ENCODE assay signal across 8 cellular contexts in the genomic region with DNA sequence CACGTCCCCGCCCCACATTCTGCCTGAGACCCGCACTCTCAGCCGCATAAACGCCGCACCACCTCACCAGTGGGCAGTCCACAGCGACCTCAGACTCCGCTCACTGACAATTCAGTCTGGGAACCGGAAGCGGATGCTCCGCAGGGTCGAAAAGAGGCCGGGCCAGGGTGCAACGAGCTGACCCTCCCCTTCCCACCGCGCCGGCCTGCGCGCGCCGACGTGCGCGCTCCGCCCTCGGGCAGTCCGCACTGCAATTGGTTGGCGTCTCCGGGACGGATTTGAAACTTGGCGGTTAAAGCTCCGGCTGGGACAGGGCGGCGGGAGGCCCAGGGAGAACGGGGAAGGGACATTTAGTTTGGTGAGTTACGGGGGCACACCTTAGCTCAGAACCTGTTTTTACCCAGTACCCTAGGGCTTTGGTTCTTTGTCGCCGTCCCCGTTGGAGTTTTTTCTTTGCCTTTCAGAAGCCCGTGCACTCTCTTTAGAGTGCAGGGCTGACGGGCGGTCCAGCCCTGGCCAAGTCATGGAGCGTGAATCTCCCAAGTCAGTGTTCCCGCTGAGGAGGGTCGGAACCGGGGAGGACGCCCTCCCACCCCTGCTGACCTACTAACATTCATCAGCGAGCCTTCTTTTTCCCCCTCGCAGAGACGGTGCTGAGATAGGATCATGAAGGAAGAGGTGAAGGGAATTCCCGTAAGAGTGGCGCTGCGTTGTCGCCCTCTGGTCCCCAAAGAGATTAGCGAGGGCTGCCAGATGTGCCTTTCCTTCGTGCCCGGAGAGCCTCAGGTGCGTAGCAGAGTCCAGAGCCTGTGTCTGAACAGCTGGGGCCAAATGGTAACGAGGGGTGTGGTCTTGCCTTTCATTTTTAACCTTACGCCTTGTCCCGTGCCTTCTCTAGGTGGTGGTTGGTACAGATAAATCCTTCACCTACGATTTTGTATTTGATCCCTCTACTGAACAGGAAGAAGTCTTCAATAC. TPM values are rescaled to one million over a fixed set of nuclear protein-coding genes. Genes with fewer than 3 reads are reported as not detected.
DNase-seq lines count a peak whose midpoint lies in the region; ATAC-seq and TF ChIP-seq lines count a peak whose summit lies in the region.

A gene with protein sequence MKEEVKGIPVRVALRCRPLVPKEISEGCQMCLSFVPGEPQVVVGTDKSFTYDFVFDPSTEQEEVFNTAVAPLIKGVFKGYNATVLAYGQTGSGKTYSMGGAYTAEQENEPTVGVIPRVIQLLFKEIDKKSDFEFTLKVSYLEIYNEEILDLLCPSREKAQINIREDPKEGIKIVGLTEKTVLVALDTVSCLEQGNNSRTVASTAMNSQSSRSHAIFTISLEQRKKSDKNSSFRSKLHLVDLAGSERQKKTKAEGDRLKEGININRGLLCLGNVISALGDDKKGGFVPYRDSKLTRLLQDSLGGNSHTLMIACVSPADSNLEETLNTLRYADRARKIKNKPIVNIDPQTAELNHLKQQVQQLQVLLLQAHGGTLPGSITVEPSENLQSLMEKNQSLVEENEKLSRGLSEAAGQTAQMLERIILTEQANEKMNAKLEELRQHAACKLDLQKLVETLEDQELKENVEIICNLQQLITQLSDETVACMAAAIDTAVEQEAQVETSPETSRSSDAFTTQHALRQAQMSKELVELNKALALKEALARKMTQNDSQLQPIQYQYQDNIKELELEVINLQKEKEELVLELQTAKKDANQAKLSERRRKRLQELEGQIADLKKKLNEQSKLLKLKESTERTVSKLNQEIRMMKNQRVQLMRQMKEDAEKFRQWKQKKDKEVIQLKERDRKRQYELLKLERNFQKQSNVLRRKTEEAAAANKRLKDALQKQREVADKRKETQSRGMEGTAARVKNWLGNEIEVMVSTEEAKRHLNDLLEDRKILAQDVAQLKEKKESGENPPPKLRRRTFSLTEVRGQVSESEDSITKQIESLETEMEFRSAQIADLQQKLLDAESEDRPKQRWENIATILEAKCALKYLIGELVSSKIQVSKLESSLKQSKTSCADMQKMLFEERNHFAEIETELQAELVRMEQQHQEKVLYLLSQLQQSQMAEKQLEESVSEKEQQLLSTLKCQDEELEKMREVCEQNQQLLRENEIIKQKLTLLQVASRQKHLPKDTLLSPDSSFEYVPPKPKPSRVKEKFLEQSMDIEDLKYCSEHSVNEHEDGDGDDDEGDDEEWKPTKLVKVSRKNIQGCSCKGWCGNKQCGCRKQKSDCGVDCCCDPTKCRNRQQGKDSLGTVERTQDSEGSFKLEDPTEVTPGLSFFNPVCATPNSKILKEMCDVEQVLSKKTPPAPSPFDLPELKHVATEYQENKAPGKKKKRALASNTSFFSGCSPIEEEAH (plus strand): TSS at position 312 of the 978 bp plus-strand sequence. CDS start 355 bp downstream, at position 667.
PDZD11 (minus strand) TSS at position 135 of the 978 bp plus-strand sequence. CDS start 586 bp downstream, outside the sequence.

- peak; percentile 97 for DNase-seq in AG20443 (ENCODE audit: low spot score)
- DNase-seq in NCI-H446 (lab: John Stamatoyannopoulos, UW), result peak; percentile 16 to 87
- peak; percentile 89 for DNase-seq in activated CD4-positive, alpha-beta T cell treated with anti-CD3 and anti-CD28 coated beads for 36 hours
- DNase-seq in left colon, result peak; percentile 81 to 82
- peak; percentile 41 to 59 for DNase-seq in stimulated activated CD4-positive, alpha-beta T cell treated with anti-CD3 and anti-CD28 coated beads, Interleukin-1b, Interleukin-23, amount 100 ng/mL, for 4 hours (ENCODE audit: low read depth in 2 of 2)

- POLR2A ChIA-PET in activated CD4-positive, alpha-beta T cell treated with anti-CD3 and anti-CD28 coated beads for 36 hours (lab: Charles Lee), result interaction anchor here (0.6 kb wide), 2 partner anchors 55 to 1181 kb away, joined by 3 to 4 read pairs; no protein-coding TSS in a partner anchor

- peak; percentile 96 for ATAC-seq in HG03175 (IDR thresholded peaks at IDR 0.05; ENCODE audit: unreplicated experiment)
- ATAC-seq in activated CD4-positive, alpha-beta T cell treated with anti-CD3 and anti-CD28 coated beads for 36 hours, result peak; percentile 100
- ATAC-seq in left colon, result peak; percentile 99

- peaks cover 12% of the 10 kb centered on the region for H3K36me3 Mint-ChIP-seq in activated CD4-positive, alpha-beta T cell treated with anti-CD3 and anti-CD28 coated beads for 36 hours (ENCODE audit: low read depth)

- CTCF ChIA-PET in activated CD4-positive, alpha-beta T cell treated with anti-CD3 and anti-CD28 coated beads for 36 hours (lab: Charles Lee), result interaction anchor here (0.7 to 0.9 kb wide), 2 partner anchors 58 to 162 kb away, joined by 3 to 4 read pairs; no protein-coding TSS in a partner anchor

- TF ChIP-seq POLR2A in GM18951 (IDR thresholded peaks at IDR 0.05; ENCODE audit: extremely low read depth, insufficient read depth, insufficient read length), result peak; percentile 82

- H3K27ac ChIP-seq in cingulate gyrus (ENCODE audit: low read depth, low read length), result peak within 1 kb of the TSS; percentile 80

- intact Hi-C loops in activated CD4-positive, alpha-beta T cell treated with anti-CD3 and anti-CD28 coated beads for 36 hours (cut with DNase I, micrococcal nuclease), result loop anchor here in 1 of 2 experiments (1.0 to 2.0 kb wide), 4 partner anchors 93 to 829 kb away; partner anchors contain the start of genes IGBP1 and MED12
- intact Hi-C loops in left colon (cut with DNase I, micrococcal nuclease), result no loop called here

- H3K4me3 Mint-ChIP-seq in activated CD4-positive, alpha-beta T cell treated with anti-CD3 and anti-CD28 coated beads for 36 hours, result peak within 1 kb of the TSS; percentile 88

- H3K27ac Mint-ChIP-seq in activated CD4-positive, alpha-beta T cell treated with anti-CD3 and anti-CD28 coated beads for 36 hours, result peak within 1 kb of the TSS; percentile 82

- H3K4me1 Mint-ChIP-seq in activated CD4-positive, alpha-beta T cell treated with anti-CD3 and anti-CD28 coated beads for 36 hours, result peaks cover 18% of the 10 kb centered on the region

- H3K9me3 Mint-ChIP-seq in activated CD4-positive, alpha-beta T cell treated with anti-CD3 and anti-CD28 coated beads for 36 hours (ENCODE audit: low read depth), result no peaks in the 10 kb centered on the region

- no peaks in the 10 kb centered on the region for H3K27me3 Mint-ChIP-seq in activated CD4-positive, alpha-beta T cell treated with anti-CD3 and anti-CD28 coated beads for 36 hours

- in situ Hi-C loops in GM18951 (cut with MboI; ENCODE audit: low sequenced_read_pairs, unreplicated experiment), result no loop called here

RNA-seq across cellular contexts. Expression of the first gene that starts in this region (rescaled TPM):
- total RNA-seq in activated CD4-positive, alpha-beta T cell treated with anti-CD3 and anti-CD28 coated beads for 36 hours, result 10 to 100 TPM; 21.2 to 25.4 TPM
- total RNA-seq in left colon, result 1 to 10 TPM; 2.2 to 6.7 TPM

RNA-seq across cellular contexts. Expression of gene PDZD11, which starts in this region (rescaled TPM):
- total RNA-seq in activated CD4-positive, alpha-beta T cell treated with anti-CD3 and anti-CD28 coated beads for 36 hours, result 10 to 100 TPM; 23.6 to 28.0 TPM
- 10 to 100 TPM; 44.8 to 45.9 TPM for total RNA-seq in left colon

Comparison
In these comparisons a context has a peak if more than half of its experiments do, and no peak if none do; other contexts are left out.
1. Peak in every context shown above with its lines: DNase-seq, ATAC-seq and H3K27ac ChIP-seq.